Comparison of ENCODE assay signal across 18 cellular contexts in genomic region chr3:102237838-102238237, GRCh38.
"Had no signal": no experiment of that assay in that cellular context is flagged by ENCODE, and none has a peak within 500 bp of the region (broad histone marks: within the 10 kb centered on the region; RNA-seq: fewer than 3 reads in every experiment).

No MANE protein-coding gene starts in this region.

- DNase-seq: activated CD4-positive, alpha-beta T cell treated with anti-CD3 and anti-CD28 coated beads for 48 hours; activated CD4-positive, alpha-beta T cell treated with anti-CD3 and anti-CD28 coated beads, Interleukin-2, amount 50 U/mL, for 48 hours; activated CD8-positive, alpha-beta memory T cell treated with anti-CD3 and anti-CD28 coated beads for 24 hours; activated effector memory CD4-positive, alpha-beta T cell treated with Interleukin-2 at 50 U/mL for 16 hours; activated naive CD4-positive, alpha-beta T cell treated with Interleukin-2 at 50 U/mL for 16 hours; caudate nucleus; esophagus squamous epithelium; islet precursor cell; left ventricle myocardium inferior; posterior cingulate gyrus; right cardiac atrium; stimulated activated CD4-positive, alpha-beta T cell treated with anti-CD3 and anti-CD28 coated beads, Interleukin-2, amount 100 ng/mL, for 48 hours; stimulated activated naive CD8-positive, alpha-beta T cell treated with anti-CD3 and anti-CD28 coated beads, Interleukin-15, Interleukin-2, amounts not matched to agents 100 U/mL and 50 U/mL, for 24 hours; testis; trophoblast cell had no signal

- H3K9me3 ChIP-seq: esophagus squamous epithelium, left ventricle myocardium inferior, mucosa of descending colon, testis had no signal

- H3K27ac ChIP-seq: esophagus squamous epithelium, left ventricle myocardium inferior, testis had no signal

- ATAC-seq: natural killer cell treated with Interleukin-12 subunit alpha and Interleukin-12 subunit beta and Interleukin-15 and Interleukin-18, amount 100 ng/mL, for 72 hours; right cardiac atrium; stimulated activated naive CD8-positive, alpha-beta T cell treated with anti-CD3 and anti-CD28 coated beads, Interleukin-15, Interleukin-2, amounts not matched to agents 100 U/mL and 50 U/mL, for 24 hours had no signal

- H3K4me1 ChIP-seq: esophagus squamous epithelium, left ventricle myocardium inferior, testis had no signal

- H3K36me3 ChIP-seq: esophagus squamous epithelium, left ventricle myocardium inferior had no signal

- H3K4me3 ChIP-seq: esophagus squamous epithelium, left ventricle myocardium inferior, lung, mucosa of descending colon, testis had no signal

- H3K27me3 ChIP-seq: esophagus squamous epithelium, testis had no signal
